ENCODE assay signal across 11 cellular contexts in genomic region chr5:68740204-68740910, GRCh38.
A peak's percentile ranks its signal among the peaks of the same experiment; 100 is the strongest.
DNase-seq lines count a peak whose midpoint lies in the region; ATAC-seq and TF ChIP-seq lines count a peak whose summit lies in the region.
"Had no signal": no experiment of that assay in that cellular context is flagged by ENCODE, and none has a peak within 500 bp of the region (broad histone marks: within the 10 kb centered on the region; RNA-seq: fewer than 3 reads in every experiment).

No MANE protein-coding gene starts in this region.

- no peaks in the 10 kb centered on the region for H3K27me3 ChIP-seq in CD4-positive, alpha-beta T cell (ENCODE audit: control insufficient read depth, insufficient read depth, low read length)

- no peaks in the 10 kb centered on the region for H3K9me3 ChIP-seq in CD4-positive, alpha-beta T cell (ENCODE audit: control insufficient read depth, low read length)

- peak; percentile 30 for ATAC-seq in activated CD8-positive, alpha-beta T cell treated with anti-CD3 and anti-CD28 coated beads, Interleukin-2, amount 10 ng/mL, durations not matched to agents 7 days and 5 days
- no peak for ATAC-seq in activated CD8-positive, alpha-beta T cell treated with anti-CD3 and anti-CD28 coated beads for 36 hours
- peak; percentile 82 for ATAC-seq in HG02588 (IDR thresholded peaks at IDR 0.05; ENCODE audit: unreplicated experiment)
- peak; percentile 38 for ATAC-seq in HG03565 (IDR thresholded peaks at IDR 0.05; ENCODE audit: unreplicated experiment)
- no peak for ATAC-seq in CD4-positive, alpha-beta T cell (ENCODE audit: poor library complexity)
- ATAC-seq in activated T-helper 17 cell treated with anti-CD3 and anti-CD28 coated beads, Interleukin-2, amount 50 U/mL, for 72 hours (replicated peaks) = no peak

- no peaks in the 10 kb centered on the region for H3K9me3 Mint-ChIP-seq in activated CD8-positive, alpha-beta T cell treated with anti-CD3 and anti-CD28 coated beads, Interleukin-2, amount 10 ng/mL, durations not matched to agents 7 days and 5 days (ENCODE audit: insufficient read depth)
- no peaks in the 10 kb centered on the region for H3K9me3 Mint-ChIP-seq in activated CD8-positive, alpha-beta T cell treated with anti-CD3 and anti-CD28 coated beads for 36 hours
- no peaks in the 10 kb centered on the region for H3K9me3 Mint-ChIP-seq in CD4-positive, alpha-beta T cell
- H3K9me3 Mint-ChIP-seq in activated T-helper 17 cell treated with anti-CD3 and anti-CD28 coated beads, Interleukin-2, amount 50 U/mL, for 72 hours = no peaks in the 10 kb centered on the region

- H3K4me1 Mint-ChIP-seq in activated CD8-positive, alpha-beta T cell treated with anti-CD3 and anti-CD28 coated beads, Interleukin-2, amount 10 ng/mL, durations not matched to agents 7 days and 5 days (ENCODE audit: low read depth) = peaks cover 13% of the 10 kb centered on the region
- peaks cover 10% of the 10 kb centered on the region for H3K4me1 Mint-ChIP-seq in activated CD8-positive, alpha-beta T cell treated with anti-CD3 and anti-CD28 coated beads for 36 hours (ENCODE audit: low read depth)
- peaks cover 6% of the 10 kb centered on the region for H3K4me1 Mint-ChIP-seq in CD4-positive, alpha-beta T cell (ENCODE audit: low read depth)
- no peaks in the 10 kb centered on the region for H3K4me1 Mint-ChIP-seq in activated T-helper 17 cell treated with anti-CD3 and anti-CD28 coated beads, Interleukin-2, amount 50 U/mL, for 72 hours

- intact Hi-C loops in activated CD8-positive, alpha-beta T cell treated with anti-CD3 and anti-CD28 coated beads for 36 hours (cut with micrococcal nuclease) = no loop called here
- intact Hi-C loops in CD4-positive, alpha-beta T cell (cut with DNase I, micrococcal nuclease) = loop anchor here in 1 of 2 experiments (10.0 kb wide), 1 partner anchor 456 kb away; no protein-coding TSS in a partner anchor

- H3K36me3 Mint-ChIP-seq in activated CD8-positive, alpha-beta T cell treated with anti-CD3 and anti-CD28 coated beads, Interleukin-2, amount 10 ng/mL, durations not matched to agents 7 days and 5 days (ENCODE audit: low read depth) = no peaks in the 10 kb centered on the region
- no peaks in the 10 kb centered on the region for H3K36me3 Mint-ChIP-seq in activated CD8-positive, alpha-beta T cell treated with anti-CD3 and anti-CD28 coated beads for 36 hours (ENCODE audit: low read depth)
- no peaks in the 10 kb centered on the region for H3K36me3 Mint-ChIP-seq in CD4-positive, alpha-beta T cell (ENCODE audit: low read depth)
- no peaks in the 10 kb centered on the region for H3K36me3 Mint-ChIP-seq in activated T-helper 17 cell treated with anti-CD3 and anti-CD28 coated beads, Interleukin-2, amount 50 U/mL, for 72 hours (ENCODE audit: low read depth)
- H3K36me3 Mint-ChIP-seq: type B pancreatic cell had no signal

- peaks cover 2% of the 10 kb centered on the region for H3K27me3 Mint-ChIP-seq in activated CD8-positive, alpha-beta T cell treated with anti-CD3 and anti-CD28 coated beads, Interleukin-2, amount 10 ng/mL, durations not matched to agents 7 days and 5 days (ENCODE audit: low read depth)
- no peaks in the 10 kb centered on the region for H3K27me3 Mint-ChIP-seq in activated CD8-positive, alpha-beta T cell treated with anti-CD3 and anti-CD28 coated beads for 36 hours
- H3K27me3 Mint-ChIP-seq in CD4-positive, alpha-beta T cell = no peaks in the 10 kb centered on the region
- H3K27me3 Mint-ChIP-seq in activated T-helper 17 cell treated with anti-CD3 and anti-CD28 coated beads, Interleukin-2, amount 50 U/mL, for 72 hours = peaks cover 3% of the 10 kb centered on the region

- POLR2A ChIA-PET in activated CD8-positive, alpha-beta T cell treated with anti-CD3 and anti-CD28 coated beads, Interleukin-2, amount 10 ng/mL, durations not matched to agents 7 days and 5 days (lab: Charles Lee) = interaction anchor here (1.0 kb wide), 1 partner anchor 30 kb away, joined by 3 read pairs; no protein-coding TSS in a partner anchor
- POLR2A ChIA-PET in activated CD8-positive, alpha-beta T cell treated with anti-CD3 and anti-CD28 coated beads for 36 hours (lab: Charles Lee) = no interaction called here
- POLR2A ChIA-PET in CD4-positive, alpha-beta T cell (lab: Charles Lee) = no interaction called here

- no peak overlapping the region for H3K4me3 Mint-ChIP-seq in activated CD8-positive, alpha-beta T cell treated with anti-CD3 and anti-CD28 coated beads, Interleukin-2, amount 10 ng/mL, durations not matched to agents 7 days and 5 days
- no peak overlapping the region for H3K4me3 Mint-ChIP-seq in activated CD8-positive, alpha-beta T cell treated with anti-CD3 and anti-CD28 coated beads for 36 hours
- H3K4me3 Mint-ChIP-seq in CD4-positive, alpha-beta T cell = no peak overlapping the region
- no peak overlapping the region for H3K4me3 Mint-ChIP-seq in activated T-helper 17 cell treated with anti-CD3 and anti-CD28 coated beads, Interleukin-2, amount 50 U/mL, for 72 hours
- H3K4me3 Mint-ChIP-seq: type B pancreatic cell had no signal

- no peak for TF ChIP-seq CTCF in activated CD8-positive, alpha-beta T cell treated with anti-CD3 and anti-CD28 coated beads for 36 hours (IDR thresholded peaks at IDR 0.05)
- TF ChIP-seq CTCF in CD4-positive, alpha-beta T cell (IDR thresholded peaks at IDR 0.05) = no peak

- CTCF ChIA-PET in activated CD8-positive, alpha-beta T cell treated with anti-CD3 and anti-CD28 coated beads, Interleukin-2, amount 10 ng/mL, durations not matched to agents 7 days and 5 days (lab: Charles Lee) = no interaction called here
- CTCF ChIA-PET in activated CD8-positive, alpha-beta T cell treated with anti-CD3 and anti-CD28 coated beads for 36 hours (lab: Charles Lee) = no interaction called here
- CTCF ChIA-PET in CD4-positive, alpha-beta T cell (lab: Charles Lee) = no interaction called here

- DNase-seq in activated CD8-positive, alpha-beta T cell treated with anti-CD3 and anti-CD28 coated beads, Interleukin-2, amount 10 ng/mL, durations not matched to agents 7 days and 5 days = no peak
- DNase-seq in activated CD8-positive, alpha-beta T cell treated with anti-CD3 and anti-CD28 coated beads for 36 hours = no peak
- DNase-seq in renal cortical epithelial cell (ENCODE audit: low read depth) (peak; percentile 85), midbrain (lab: John Stamatoyannopoulos, UW) (no peak)
- DNase-seq in CD4-positive, alpha-beta T cell = no peak
- DNase-seq: stimulated activated CD4-positive, alpha-beta T cell treated with anti-CD3 and anti-CD28 coated beads, Interleukin-1b, Interleukin-23, amount 100 ng/mL, for 48 hours had no signal

- H3K27ac Mint-ChIP-seq in activated CD8-positive, alpha-beta T cell treated with anti-CD3 and anti-CD28 coated beads, Interleukin-2, amount 10 ng/mL, durations not matched to agents 7 days and 5 days = no peak overlapping the region
- no peak overlapping the region for H3K27ac Mint-ChIP-seq in activated CD8-positive, alpha-beta T cell treated with anti-CD3 and anti-CD28 coated beads for 36 hours
- H3K27ac Mint-ChIP-seq in CD4-positive, alpha-beta T cell = no peak overlapping the region
- no peak overlapping the region for H3K27ac Mint-ChIP-seq in activated T-helper 17 cell treated with anti-CD3 and anti-CD28 coated beads, Interleukin-2, amount 50 U/mL, for 72 hours
- H3K27ac Mint-ChIP-seq: type B pancreatic cell had no signal

- no peak overlapping the region for H3K27ac ChIP-seq in CD4-positive, alpha-beta T cell (ENCODE audit: low read depth, low read length)
- H3K27ac ChIP-seq: SK-N-MC had no signal

Comparison
In these comparisons a context has a peak if more than half of its experiments do, and no peak if none do; other contexts are left out.
1. ATAC-seq: peak in activated CD8-positive, alpha-beta T cell treated with anti-CD3 and anti-CD28 coated beads, Interleukin-2, amount 10 ng/mL, durations not matched to agents 7 days and 5 days (single experiment), HG02588 (single experiment) and HG03565 (single experiment); none in activated CD8-positive, alpha-beta T cell treated with anti-CD3 and anti-CD28 coated beads for 36 hours (single experiment), CD4-positive, alpha-beta T cell (single experiment) and activated T-helper 17 cell treated with anti-CD3 and anti-CD28 coated beads, Interleukin-2, amount 50 U/mL, for 72 hours (single experiment).